8 cellular contexts compared by ENCODE assay signal in genomic region chr19:48713864-48714755, GRCh38. TPM values are rescaled to one million over a fixed set of nuclear protein-coding genes. Genes with fewer than 3 reads are reported as not detected.
DNase-seq lines count a peak whose midpoint lies in the region; FAIRE-seq lines count a peak whose summit lies in the region.

No MANE protein-coding gene starts in this region.

- peak overlapping the region; percentile 89 for H3K4me3 ChIP-seq in HAP-1
- H3K4me3 ChIP-seq in MG63, result peak overlapping the region; percentile 64
- peak overlapping the region; percentile 69 for H3K4me3 ChIP-seq in neuron (ENCODE audit: low read length)

- H3K36me3 ChIP-seq in HAP-1 (replicated peaks), result no peaks in the 10 kb centered on the region; the same call in 1 of the 2 replicates
- no peaks in the 10 kb centered on the region for H3K36me3 ChIP-seq in MG63
- no peaks in the 10 kb centered on the region for H3K36me3 ChIP-seq in neuron (ENCODE audit: insufficient read depth, low read length)

- in situ Hi-C loops in G401 (cut with HindIII; ENCODE audit: low sequenced_read_pairs) (no loop called here), HAP-1 (cut with MboI; ENCODE audit: low sequenced_read_pairs) (no loop called here)

- peak overlapping the region; percentile 82 for H2AFZ ChIP-seq in neuron (ENCODE audit: low read depth, low read length)

- peak; percentile 100 for DNase-seq in G401 (ENCODE audit: low spot score)
- peak; percentile 100 for DNase-seq in HAP-1 (ENCODE audit: low spot score in 2 of 2)
- DNase-seq in MG63, result peak; percentile 99
- DNase-seq in SIG-M5 (lab: John Stamatoyannopoulos, UW), result peak; percentile 98
- DNase-seq in activated naive CD4-positive, alpha-beta T cell (lab: John Stamatoyannopoulos, UW), result peak; percentile 78 to 94 (median 88)
- DNase-seq in frontal cortex (ENCODE audit: low spot score in 2 of 2), result peak; percentile 99
- DNase-seq in stromal cell of bone marrow (ENCODE audit: low read depth), result peak; percentile 99

- H3K27me3 ChIP-seq in HAP-1 (ENCODE audit: low read depth), result no peaks in the 10 kb centered on the region
- no peaks in the 10 kb centered on the region for H3K27me3 ChIP-seq in MG63
- no peaks in the 10 kb centered on the region for H3K27me3 ChIP-seq in neuron (ENCODE audit: insufficient read depth, low read length)

- H3K9me3 ChIP-seq in HAP-1, result no peaks in the 10 kb centered on the region; the same call in 1 of the 2 replicates
- H3K9me3 ChIP-seq in MG63, result no peaks in the 10 kb centered on the region
- no peaks in the 10 kb centered on the region for H3K9me3 ChIP-seq in neuron (ENCODE audit: low read length)

- H3K4me1 ChIP-seq in HAP-1, result peaks cover 17% of the 10 kb centered on the region
- H3K4me1 ChIP-seq in neuron (ENCODE audit: insufficient read depth, low read length), result peaks cover 25% of the 10 kb centered on the region

- FAIRE-seq in frontal cortex (lab: Jason Lieb, UNC), result peak; percentile 95

RNA-seq across cellular contexts. Expression of gene MAMSTR, which starts 5.4 kb away (rescaled TPM):
- 0.37 and 1.5 TPM in 2 replicates for total RNA-seq in G401 (2014; rRNA removed; shearing (Covaris generic))
- total RNA-seq in MG63 (2014; rRNA removed; shearing (Covaris generic); ENCODE audit: low replicate concordance), result 0.79 TPM in 1 of 2 replicates, not detected in the other
- 0.41 TPM for total RNA-seq in frontal cortex

RNA-seq across cellular contexts. Expression of gene FUT2, which starts 18.3 kb away (rescaled TPM):
- total RNA-seq in G401 (2014; rRNA removed; shearing (Covaris generic)), result not detected in 2 replicates
- total RNA-seq in MG63 (2014; rRNA removed; shearing (Covaris generic); ENCODE audit: low replicate concordance), result not detected in 2 replicates
- total RNA-seq in frontal cortex, result under 0.01 TPM

RNA-seq across cellular contexts. Expression of gene RASIP1, which starts 26.3 kb away (rescaled TPM):
- total RNA-seq in G401 (2014; rRNA removed; shearing (Covaris generic)), result 2.8 and 27.4 TPM in 2 replicates
- total RNA-seq in MG63 (2014; rRNA removed; shearing (Covaris generic); ENCODE audit: low replicate concordance), result 0.72 TPM in 1 of 2 replicates, not detected in the other
- 2.9 TPM for total RNA-seq in frontal cortex

RNA-seq across cellular contexts. Expression of gene IZUMO1, which starts 32.6 kb away (rescaled TPM):
- not detected in 2 replicates for total RNA-seq in G401 (2014; rRNA removed; shearing (Covaris generic))
- total RNA-seq in MG63 (2014; rRNA removed; shearing (Covaris generic); ENCODE audit: low replicate concordance), result not detected in 2 replicates
- total RNA-seq in frontal cortex, result not detected

RNA-seq across cellular contexts. Expression of gene FUT1, which starts 38.3 kb away (rescaled TPM):
- not detected in 2 replicates for total RNA-seq in G401 (2014; rRNA removed; shearing (Covaris generic))
- 0.07 and 0.16 TPM in 2 replicates for total RNA-seq in MG63 (2014; rRNA removed; shearing (Covaris generic); ENCODE audit: low replicate concordance)
- 0.82 TPM for total RNA-seq in frontal cortex

Comparison
In these comparisons a context has a peak if more than half of its experiments do, and no peak if none do; other contexts are left out.
1. Peak in every context shown above with its lines: DNase-seq and H3K4me3 ChIP-seq.